8 cellular contexts compared by ENCODE assay signal in the genomic region with DNA sequence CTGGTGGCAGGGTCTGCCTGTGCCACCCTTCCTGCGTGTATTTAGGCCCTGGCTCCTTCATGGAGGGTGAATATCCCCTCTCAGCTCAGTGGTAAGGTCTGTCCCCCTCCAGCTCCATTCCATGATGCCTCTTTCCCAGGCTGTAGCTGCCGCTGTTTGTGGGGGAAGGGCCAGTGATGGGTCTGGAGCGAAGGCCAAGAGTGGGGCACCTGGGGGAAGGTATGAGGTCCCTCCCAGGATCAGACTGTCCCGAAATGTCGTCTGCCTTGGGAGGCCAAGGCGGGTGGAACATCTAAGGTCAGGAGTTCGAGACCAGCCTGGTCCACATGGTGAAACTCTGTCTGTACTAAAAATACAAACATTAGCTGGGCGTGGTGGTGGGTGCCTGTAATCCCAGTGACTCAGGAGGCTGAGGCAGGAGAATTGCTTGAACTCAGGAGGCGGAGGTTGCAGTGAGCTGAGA. TPM values are rescaled to one million over a fixed set of nuclear protein-coding genes. Genes with fewer than 3 reads are reported as not detected.
A peak's percentile ranks its signal among the peaks of the same experiment; 100 is the strongest.
DNase-seq lines count a peak whose midpoint lies in the region; ATAC-seq and TF ChIP-seq lines count a peak whose summit lies in the region.

No MANE protein-coding gene starts in this region.

- H3K27ac ChIP-seq in MM.1S (ENCODE audit: low read length) = no peak overlapping the region
- peak overlapping the region in 34 of 59 donors; percentile 18 to 83 (median 68) for H3K27ac ChIP-seq in dorsolateral prefrontal cortex

- H3K4me2 ChIP-seq in MM.1S (ENCODE audit: low read depth, low read length) = peak overlapping the region; percentile 93; the same call in 1 of the 2 replicates

- TF ChIP-seq CTCF in BE2C (IDR thresholded peaks at IDR 0.05; ENCODE audit: low read depth, low read length) (no peak), MM.1S (IDR thresholded peaks at IDR 0.05; ENCODE audit: low read length) (no peak), dorsolateral prefrontal cortex (IDR thresholded peaks at IDR 0.05 in 54 of 56, conservative IDR thresholded peaks at IDR 0.05 in 2 of 56; ENCODE audit: low read depth in 1 of 56, partially characterized antibody in 56 of 56) (no peak), natural killer cell (IDR thresholded peaks at IDR 0.05) (no peak)

- H3K4me1 ChIP-seq in BE2C = peaks cover 15% of the 10 kb centered on the region
- H3K4me1 ChIP-seq in MM.1S (ENCODE audit: low read length) = peaks cover 20% of the 10 kb centered on the region

- peak overlapping the region in 1 of 2 donors; percentile 48 for H3K27ac Mint-ChIP-seq in natural killer cell

- peaks cover 6% of the 10 kb centered on the region for H3K79me2 ChIP-seq in MM.1S (ENCODE audit: low read length)

- H3F3A ChIP-seq in MM.1S (ENCODE audit: insufficient read depth, low read length) = no peaks in the 10 kb centered on the region

- H3K9me2 ChIP-seq in MM.1S (replicated peaks; ENCODE audit: insufficient read depth, low read length) = no peaks in the 10 kb centered on the region

- H3K36me3 Mint-ChIP-seq in natural killer cell = no peaks in the 10 kb centered on the region

- no peak for ATAC-seq in natural killer cell
- no peak for ATAC-seq in HG03520 (IDR thresholded peaks at IDR 0.05; ENCODE audit: unreplicated experiment)

- no peak overlapping the region for H3K9ac ChIP-seq in MM.1S (ENCODE audit: low read length)

- H3K9me3 Mint-ChIP-seq in natural killer cell = no peaks in the 10 kb centered on the region

- intact Hi-C loops in dorsolateral prefrontal cortex (cut with DNase I) (no loop called here), natural killer cell (cut with micrococcal nuclease) (no loop called here)

- H4K20me1 ChIP-seq in MM.1S (ENCODE audit: insufficient read depth, low read length) = no peaks in the 10 kb centered on the region

- H3K27me3 Mint-ChIP-seq in natural killer cell (ENCODE audit: low read depth in 2 of 2) = peaks cover 8 to 22% of the 10 kb centered on the region in 2 donors

- no peaks in the 10 kb centered on the region for H3K9me3 ChIP-seq in BE2C
- H3K9me3 ChIP-seq in MM.1S (replicated peaks; ENCODE audit: insufficient read depth, low read length) = no peaks in the 10 kb centered on the region

- H3K27me3 ChIP-seq in BE2C (peaks cover 18% of the 10 kb centered on the region), MM.1S (replicated peaks; ENCODE audit: insufficient read depth, low read length) (peaks cover 14% of the 10 kb centered on the region), dorsolateral prefrontal cortex (peaks cover 0 to 51% (median 30%) of the 10 kb centered on the region in 45 donors)

- no peak overlapping the region for H2AFZ ChIP-seq in MM.1S (ENCODE audit: low read length)

- peak overlapping the region; percentile 58 for H3K4me3 ChIP-seq in BE2C (ENCODE audit: low read depth, low read length)
- peak overlapping the region; percentile 62 for H3K4me3 ChIP-seq in MM.1S (ENCODE audit: low read length)
- peak overlapping the region in 56 of 59 donors; percentile 38 to 78 (median 67) for H3K4me3 ChIP-seq in dorsolateral prefrontal cortex

- peak overlapping the region; percentile 62 for H3K4me3 Mint-ChIP-seq in natural killer cell

- DNase-seq in BE2C (no peak), MM.1S (no peak), dorsolateral prefrontal cortex (no peak), natural killer cell (no peak), HuH-7 (ENCODE audit: low spot score) (no peak), T1000 (lab: John Stamatoyannopoulos, UW) (no peak)
- DNase-seq in effector CD8-positive, alpha-beta T cell (lab: John Stamatoyannopoulos, UW) = no peak

- peaks cover 5% of the 10 kb centered on the region for H3K36me3 ChIP-seq in BE2C
- H3K36me3 ChIP-seq in MM.1S (replicated peaks; ENCODE audit: insufficient read depth, low read length) = no peaks in the 10 kb centered on the region

- H3K4me1 Mint-ChIP-seq in natural killer cell = peaks cover 7 to 36% of the 10 kb centered on the region in 2 donors

RNA-seq across cellular contexts. Expression of a gene that starts 1.1 kb away (rescaled TPM):
- polyA plus RNA-seq in BE2C (2012; ENCODE audit: insufficient read depth, insufficient read length, low read depth) = 89.3 TPM
- total RNA-seq in dorsolateral prefrontal cortex (100 to 1,000 TPM in 1 of 120 experiments, 10 to 100 TPM in 119; 20.0 to 110 (median 44.8) TPM), natural killer cell (10 to 100 TPM; 40.9 to 68.3 (median 52.9) TPM)

RNA-seq across cellular contexts. Expression of a gene that starts 6.2 kb away (rescaled TPM):
- polyA plus RNA-seq in BE2C (2012; ENCODE audit: insufficient read depth, insufficient read length, low read depth) = 1.8 TPM
- 1 to 10 TPM in 114 of 120 experiments, under 1 TPM in 6; 0.59 to 7.9 (median 2.4) TPM for total RNA-seq in dorsolateral prefrontal cortex
- total RNA-seq in natural killer cell = 10 to 100 TPM in 1 of 3 donors, 1 to 10 TPM in 2; 3.4 to 10.1 (median 3.8) TPM

RNA-seq across cellular contexts. Expression of a gene that starts 8.4 kb away (rescaled TPM):
- 712 TPM for polyA plus RNA-seq in BE2C (2012; ENCODE audit: insufficient read depth, insufficient read length, low read depth)
- total RNA-seq in dorsolateral prefrontal cortex (10 to 100 TPM; 37.4 to 86.4 (median 53.8) TPM), natural killer cell (10 to 100 TPM; 48.2 to 63.8 (median 61.2) TPM)

RNA-seq across cellular contexts. Expression of a gene that starts 8.8 kb away (rescaled TPM):
- 60.8 TPM for polyA plus RNA-seq in BE2C (2012; ENCODE audit: insufficient read depth, insufficient read length, low read depth)
- 10 to 100 TPM in 76 of 120 experiments, 1 to 10 TPM in 44; 5.9 to 25.0 (median 10.9) TPM for total RNA-seq in dorsolateral prefrontal cortex
- 10 to 100 TPM; 11.2 to 18.6 (median 14.6) TPM for total RNA-seq in natural killer cell

RNA-seq across cellular contexts. Expression of a gene that starts 15.2 kb away (rescaled TPM):
- polyA plus RNA-seq in BE2C (2012; ENCODE audit: insufficient read depth, insufficient read length, low read depth) = 92.2 TPM
- 100 to 1,000 TPM in 4 of 120 experiments, 10 to 100 TPM in 116; 45.8 to 113 (median 69.3) TPM for total RNA-seq in dorsolateral prefrontal cortex
- total RNA-seq in natural killer cell = 100 to 1,000 TPM; 184 to 218 (median 201) TPM
